ENCODE assay signal across 10 cellular contexts in genomic region chr20:44074252-44075151, GRCh38.
DNase-seq lines count a peak whose midpoint lies in the region; ATAC-seq and TF ChIP-seq lines count a peak whose summit lies in the region.
"Had no signal": no experiment of that assay in that cellular context is flagged by ENCODE, and none has a peak within 500 bp of the region (broad histone marks: within the 10 kb centered on the region; RNA-seq: fewer than 3 reads in every experiment).

No MANE protein-coding gene starts in this region.

- POLR2A ChIA-PET in naive thymus-derived CD4-positive, alpha-beta T cell (lab: Charles Lee): interaction anchor here (1.0 kb wide), 1 partner anchor 134 kb away, joined by 3 read pairs; no protein-coding TSS in a partner anchor

- H3K4me3 ChIP-seq in cardiac fibroblast (replicated peaks in 1 of 2; ENCODE audit: low read depth in 2 of 2, low read length in 2 of 2): no peak overlapping the region
- no peak overlapping the region for H3K4me3 ChIP-seq in naive thymus-derived CD4-positive, alpha-beta T cell (ENCODE audit: low read length)
- H3K4me3 ChIP-seq: GM12878 had no signal

- H3K36me3 ChIP-seq in naive thymus-derived CD4-positive, alpha-beta T cell (ENCODE audit: control insufficient read depth in 2 of 3, insufficient read depth in 3 of 3, low read length in 3 of 3): no peaks in the 10 kb centered on the region

- peaks cover 0 to 6% (median 0%) of the 10 kb centered on the region in 5 donors for H3K36me3 Mint-ChIP-seq in naive thymus-derived CD4-positive, alpha-beta T cell

- H3K9me3 Mint-ChIP-seq in naive thymus-derived CD4-positive, alpha-beta T cell: peaks cover 0 to 5% (median 0%) of the 10 kb centered on the region in 11 donors

- H3K9me3 ChIP-seq in naive thymus-derived CD4-positive, alpha-beta T cell (ENCODE audit: control insufficient read depth in 2 of 3, low read length in 3 of 3): no peaks in the 10 kb centered on the region

- DNase-seq in DMS79 (lab: John Stamatoyannopoulos, UW) (peak; percentile 47), NCI-H1105 (lab: John Stamatoyannopoulos, UW) (peak; percentile 24), cardiac fibroblast (ENCODE audit: low read depth in 2 of 2) (peak; percentile 32 to 60), posterior vena cava (ENCODE audit: low spot score) (no peak), iPS-NIHi11 (ENCODE audit: low spot score) (no peak)
- DNase-seq in naive thymus-derived CD4-positive, alpha-beta T cell: no peak
- DNase-seq: NCI-H2171 treated with DMSO at 0.1 percent for 48 hours had no signal

- peaks cover 17 to 64% of the 10 kb centered on the region in 2 donors for H3K4me1 ChIP-seq in naive thymus-derived CD4-positive, alpha-beta T cell (ENCODE audit: control insufficient read depth in 2 of 2, insufficient read depth in 2 of 2, low read length in 2 of 2)

- H3K27ac ChIP-seq in naive thymus-derived CD4-positive, alpha-beta T cell (ENCODE audit: low read depth, low read length): peak overlapping the region; percentile 11

- peaks cover 52 to 86% (median 72%) of the 10 kb centered on the region in 7 donors for H3K4me1 Mint-ChIP-seq in naive thymus-derived CD4-positive, alpha-beta T cell

- no peak for TF ChIP-seq CTCF in cardiac fibroblast (IDR thresholded peaks at IDR 0.05; ENCODE audit: low read depth, low read length)

- peak overlapping the region in 4 of 10 donors; percentile 11 to 48 (median 26) for H3K4me3 Mint-ChIP-seq in naive thymus-derived CD4-positive, alpha-beta T cell

- CTCF ChIA-PET in naive thymus-derived CD4-positive, alpha-beta T cell (lab: Charles Lee): interaction anchor here (0.6 to 0.7 kb wide), 3 partner anchors 17 to 36 kb away, joined by 3 to 6 read pairs (median 4); no protein-coding TSS in a partner anchor

- intact Hi-C loops in naive thymus-derived CD4-positive, alpha-beta T cell (cut with micrococcal nuclease): loop anchor here in 1 of 2 donors (5.0 kb wide), 1 partner anchor 232 kb away; no protein-coding TSS in a partner anchor
- intact Hi-C loops in posterior vena cava (cut with DNase I): loop anchor here (5.0 to 10.0 kb wide), 2 partner anchors 327 to 540 kb away; no protein-coding TSS in a partner anchor

- no peak for ATAC-seq in naive thymus-derived CD4-positive, alpha-beta T cell
- ATAC-seq in HG02623 (IDR thresholded peaks at IDR 0.05; ENCODE audit: unreplicated experiment): no peak
- no peak for ATAC-seq in HG02884 (IDR thresholded peaks at IDR 0.05; ENCODE audit: unreplicated experiment)
- ATAC-seq: GM12878 had no signal

- H3K27me3 ChIP-seq in naive thymus-derived CD4-positive, alpha-beta T cell (ENCODE audit: control insufficient read depth in 2 of 2, insufficient read depth in 2 of 2, low read length in 2 of 2): no peaks in the 10 kb centered on the region

- H3K27me3 Mint-ChIP-seq in naive thymus-derived CD4-positive, alpha-beta T cell: peaks cover 0 to 13% (median 0%) of the 10 kb centered on the region in 5 donors

- peak overlapping the region; percentile 20 to 100 (median 94) for H3K27ac Mint-ChIP-seq in naive thymus-derived CD4-positive, alpha-beta T cell

Comparison
In these comparisons a context has a peak if more than half of its experiments do, and no peak if none do; other contexts are left out.
1. DNase-seq: peak in DMS79 (single experiment), NCI-H1105 (single experiment) and cardiac fibroblast (2 of 2); none in naive thymus-derived CD4-positive, alpha-beta T cell (0 of 9), posterior vena cava (single experiment) and iPS-NIHi11 (single experiment).